1 cellular context compared by ENCODE assay signal in genomic region chr1:241519308-241520079, GRCh38.
TF ChIP-seq lines count a peak whose summit lies in the region.

Gene FH (minus strand): TSS chr1:241519755. CDS start chr1:241519722, 33 bp downstream.

TF ChIP-seq in HepG2, 621 proteins besides CTCF, POLR2A, EP300 and RAD21 (continued from another document and continues in another):
- TF ChIP-seq MLXIP (CRISPR knock-in tag; IDR thresholded peaks at IDR 0.05; ENCODE audit: borderline replicate concordance) (no peak), NFE2L2 (IDR thresholded peaks at IDR 0.05; ENCODE audit: low read length) (no peak), TMF1 (CRISPR knock-in tag; IDR thresholded peaks at IDR 0.05; ENCODE audit: low read depth) (no peak), ZNF841 (CRISPR knock-in tag; IDR thresholded peaks at IDR 0.05; ENCODE audit: borderline replicate concordance) (no peak), ZNF652 (CRISPR knock-in tag; IDR thresholded peaks at IDR 0.05; ENCODE audit: borderline replicate concordance, low read depth) (no peak), FOXO1 (CRISPR knock-in tag; IDR thresholded peaks at IDR 0.05) (no peak; the same call in 1 of the 2 replicates), ZNF746 (CRISPR knock-in tag; IDR thresholded peaks at IDR 0.05) (0 out of 2 replicates have a peak, but pooled peaks have one; percentile 27), NFATC3 (CRISPR knock-in tag; IDR thresholded peaks at IDR 0.05) (no peak), NR2F6 (IDR thresholded peaks at IDR 0.05) (no peak), NR2F6 (CRISPR knock-in tag; IDR thresholded peaks at IDR 0.05) (no peak), ZNF75D (CRISPR knock-in tag; IDR thresholded peaks at IDR 0.05; ENCODE audit: borderline replicate concordance) (0 out of 2 replicates have a peak, but pooled peaks have one; percentile 74), ZNF30 (CRISPR knock-in tag; IDR thresholded peaks at IDR 0.05) (0 out of 2 replicates have a peak, but pooled peaks have one; percentile 69), JUND (CRISPR knock-in tag; IDR thresholded peaks at IDR 0.05) (no peak), ZGPAT (CRISPR knock-in tag; IDR thresholded peaks at IDR 0.05) (peak; percentile 82), ZFP36L1 (CRISPR knock-in tag; IDR thresholded peaks at IDR 0.05) (no peak), MIER2 (CRISPR knock-in tag; IDR thresholded peaks at IDR 0.05) (no peak), ZNF564 (CRISPR knock-in tag; IDR thresholded peaks at IDR 0.05) (0 out of 2 replicates have a peak, but pooled peaks have one; percentile 54), ZNF512B (CRISPR knock-in tag; IDR thresholded peaks at IDR 0.05; ENCODE audit: borderline replicate concordance) (no peak), ATF7-NPFF (CRISPR knock-in tag; IDR thresholded peaks at IDR 0.05; ENCODE audit: low read depth) (peak; percentile 91), GMEB1 (CRISPR knock-in tag; IDR thresholded peaks at IDR 0.05; ENCODE audit: borderline replicate concordance) (no peak; the same call in 1 of the 2 replicates), THAP7 (CRISPR knock-in tag; IDR thresholded peaks at IDR 0.05) (peak; percentile 24; the same call in 1 of the 2 replicates), GABPA (IDR thresholded peaks at IDR 0.05; ENCODE audit: low read depth, low read length) (no peak), GABPA (CRISPR knock-in tag; IDR thresholded peaks at IDR 0.05; ENCODE audit: low read depth) (peak; percentile 55; the same call in 1 of the 2 replicates), ZNF883 (CRISPR knock-in tag; IDR thresholded peaks at IDR 0.05; ENCODE audit: not compliant biosample characterization) (peak; percentile 84), TEAD3 (CRISPR knock-in tag; optimal IDR thresholded peaks at IDR 0.05; ENCODE audit: borderline replicate concordance) (no peak), POGZ (CRISPR knock-in tag; IDR thresholded peaks at IDR 0.05) (peak; percentile 91), ZKSCAN1 (IDR thresholded peaks at IDR 0.05; ENCODE audit: low read length) (no peak), IKZF1 (IDR thresholded peaks at IDR 0.05) (no peak), FOXK2 (IDR thresholded peaks at IDR 0.05) (no peak), PAF1 (CRISPR knock-in tag; IDR thresholded peaks at IDR 0.05) (no peak), DMTF1 (CRISPR knock-in tag; IDR thresholded peaks at IDR 0.05) (no peak), SALL2 (CRISPR knock-in tag; IDR thresholded peaks at IDR 0.05) (peak; percentile 53; the same call in 1 of the 2 replicates), HDAC6 (IDR thresholded peaks at IDR 0.05; ENCODE audit: low read depth, low read length) (no peak), RERE (CRISPR knock-in tag; IDR thresholded peaks at IDR 0.05; ENCODE audit: low read depth) (no peak), RARG (CRISPR knock-in tag; IDR thresholded peaks at IDR 0.05; ENCODE audit: low read depth) (no peak), REXO4 (CRISPR knock-in tag; IDR thresholded peaks at IDR 0.05; ENCODE audit: borderline replicate concordance) (no peak), KAT8 (CRISPR knock-in tag; IDR thresholded peaks at IDR 0.05) (peak; percentile 74), ZNF12 (CRISPR knock-in tag; IDR thresholded peaks at IDR 0.05) (0 out of 2 replicates have a peak, but pooled peaks have one; percentile 12), KDM2A (CRISPR knock-in tag; IDR thresholded peaks at IDR 0.05; ENCODE audit: borderline replicate concordance, low read depth) (peak; percentile 81; the same call in 1 of the 2 replicates), PHF20 (CRISPR knock-in tag; IDR thresholded peaks at IDR 0.05) (peak; percentile 67), ZSCAN31 (CRISPR knock-in tag; IDR thresholded peaks at IDR 0.05; ENCODE audit: low read depth) (0 out of 2 replicates have a peak, but pooled peaks have one; percentile 45), ZBTB42 (CRISPR knock-in tag; IDR thresholded peaks at IDR 0.05) (no peak), KMT2A (CRISPR knock-in tag; IDR thresholded peaks at IDR 0.05) (peak; percentile 88), ZFX (CRISPR knock-in tag; IDR thresholded peaks at IDR 0.05; ENCODE audit: low read depth) (peak; percentile 93), MEIS1 (CRISPR knock-in tag; IDR thresholded peaks at IDR 0.05; ENCODE audit: borderline replicate concordance) (peak; percentile 52; the same call in 1 of the 2 replicates), ZMYM4 (CRISPR knock-in tag; IDR thresholded peaks at IDR 0.05) (peak; percentile 95), TP53 (CRISPR knock-in tag; conservative IDR thresholded peaks at IDR 0.05) (no peak; the same call in 1 of the 2 replicates), ZNF367 (CRISPR knock-in tag; IDR thresholded peaks at IDR 0.05; ENCODE audit: borderline replicate concordance) (no peak), CENPT (CRISPR knock-in tag; IDR thresholded peaks at IDR 0.05; ENCODE audit: low read depth) (no peak)
